In genomic region chr4:162117051-162117450, GRCh38 we compare ENCODE assay signal across 1 cellular context.
TF ChIP-seq lines count a peak whose summit lies in the region.

No MANE protein-coding gene starts in this region.

TF ChIP-seq in H1, 55 proteins besides CTCF, POLR2A, EP300 and RAD21:
- TF ChIP-seq CTBP2 (IDR thresholded peaks at IDR 0.05; ENCODE audit: borderline replicate concordance, insufficient read depth, insufficient read length, low read length) (no peak), NANOG (IDR thresholded peaks at IDR 0.05; ENCODE audit: insufficient read depth, low read depth, low read length, poor library complexity, severe bottlenecking) (no peak), POLR2AphosphoS5 (IDR thresholded peaks at IDR 0.05; ENCODE audit: low read depth, low read length) (no peak), ATF2 (IDR thresholded peaks at IDR 0.05; ENCODE audit: low read length) (no peak), MAX (IDR thresholded peaks at IDR 0.05) (no peak), HDAC2 (IDR thresholded peaks at IDR 0.05; ENCODE audit: borderline replicate concordance in 1 of 2, low read depth in 2 of 2, low read length in 2 of 2) (no peak), FOSL1 (IDR thresholded peaks at IDR 0.05; ENCODE audit: insufficient read depth, low read depth, low read length) (no peak), CHD7 (IDR thresholded peaks at IDR 0.05; ENCODE audit: insufficient replicate concordance, low read length) (no peak), ZNF274 (IDR thresholded peaks at IDR 0.05; ENCODE audit: borderline replicate concordance, extremely low read depth, low read length) (no peak), SAP30 (IDR thresholded peaks at IDR 0.05; ENCODE audit: insufficient read depth, insufficient replicate concordance, low read length) (no peak), BRCA1 (IDR thresholded peaks at IDR 0.05; ENCODE audit: low read depth, low read length) (no peak), JUND (IDR thresholded peaks at IDR 0.05; ENCODE audit: low read length) (no peak), EZH2 (IDR thresholded peaks at IDR 0.05; ENCODE audit: low read depth, low read length, severe bottlenecking) (no peak), EGR1 (IDR thresholded peaks at IDR 0.05; ENCODE audit: borderline replicate concordance, low read depth, low read length) (no peak), CHD2 (IDR thresholded peaks at IDR 0.05; ENCODE audit: low read length) (no peak)
